In the genomic region with DNA sequence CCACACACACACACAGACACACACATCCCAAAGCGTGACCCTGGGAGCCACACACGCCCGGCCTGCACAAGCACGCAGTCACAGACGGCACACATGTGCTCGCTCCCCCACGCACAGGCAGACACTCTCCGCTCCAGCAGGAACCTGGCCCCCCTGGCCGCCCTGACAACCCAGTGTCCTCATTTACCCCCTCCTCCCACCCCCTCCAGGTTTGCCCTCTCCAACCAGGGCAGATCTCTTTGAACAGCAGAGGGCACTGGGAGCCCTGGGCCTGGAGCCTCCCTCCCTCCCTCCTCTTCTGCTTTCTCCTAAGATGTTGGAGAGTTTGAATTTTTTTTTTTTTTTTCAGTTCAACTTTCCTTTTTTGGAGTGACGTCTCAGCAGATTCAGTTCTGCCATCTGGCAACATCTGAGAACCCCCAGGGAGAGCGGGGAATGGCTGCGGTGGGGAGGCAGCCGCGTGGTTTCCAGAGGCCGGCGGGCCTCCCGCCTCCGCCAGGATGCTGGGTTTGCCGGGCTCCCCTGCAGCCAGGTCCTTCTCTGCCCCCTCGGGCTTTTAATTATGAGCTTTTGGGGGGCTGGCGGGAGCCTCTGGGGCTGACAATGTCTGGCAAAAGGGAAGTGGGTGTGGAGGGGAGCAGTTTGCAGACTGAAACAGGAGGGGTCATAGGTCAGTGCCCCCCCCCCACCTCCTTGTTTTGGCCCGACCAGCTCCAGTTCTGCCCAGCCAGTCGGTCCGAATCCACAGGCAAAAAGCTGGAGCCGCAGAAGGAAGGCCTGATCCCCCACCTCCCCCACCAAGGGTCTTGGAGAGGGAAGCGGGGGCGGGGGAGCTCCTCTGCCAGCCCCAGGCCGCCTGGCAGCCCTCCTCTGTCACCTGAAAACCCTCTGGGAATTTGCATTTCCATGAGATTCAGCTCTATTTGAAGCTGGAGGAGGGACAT, we compare ENCODE assay signal across 8 cellular contexts. TPM values are rescaled to one million over a fixed set of nuclear protein-coding genes. Genes with fewer than 3 reads are reported as not detected.
DNase-seq lines count a peak whose midpoint lies in the region; ATAC-seq, FAIRE-seq and TF ChIP-seq lines count a peak whose summit lies in the region.

No MANE protein-coding gene starts in this region.

- H3K27ac Mint-ChIP-seq in activated CD8-positive, alpha-beta T cell treated with anti-CD3 and anti-CD28 coated beads, Interleukin-2, amount 10 ng/mL, durations not matched to agents 7 days and 5 days, result no peak overlapping the region
- H3K27ac Mint-ChIP-seq in nephron progenitor cell, result no peak overlapping the region

- H3K4me3 ChIP-seq in BE2C (ENCODE audit: low read depth, low read length) (peak overlapping the region; percentile 45), NB4 (ENCODE audit: low read depth, low read length) (peak overlapping the region; percentile 60)

- H3K9me3 Mint-ChIP-seq in activated CD8-positive, alpha-beta T cell treated with anti-CD3 and anti-CD28 coated beads, Interleukin-2, amount 10 ng/mL, durations not matched to agents 7 days and 5 days (ENCODE audit: insufficient read depth), result no peaks in the 10 kb centered on the region
- H3K9me3 Mint-ChIP-seq in nephron progenitor cell, result no peaks in the 10 kb centered on the region

- peaks cover 5% of the 10 kb centered on the region for H3K27me3 Mint-ChIP-seq in activated CD8-positive, alpha-beta T cell treated with anti-CD3 and anti-CD28 coated beads, Interleukin-2, amount 10 ng/mL, durations not matched to agents 7 days and 5 days (ENCODE audit: low read depth)
- H3K27me3 Mint-ChIP-seq in nephron progenitor cell (ENCODE audit: low read depth, poor library complexity), result peaks cover 14% of the 10 kb centered on the region

- POLR2A ChIA-PET in activated CD8-positive, alpha-beta T cell treated with anti-CD3 and anti-CD28 coated beads, Interleukin-2, amount 10 ng/mL, durations not matched to agents 7 days and 5 days (lab: Charles Lee), result interaction anchor here (0.5 kb wide), 1 partner anchor 189 kb away, joined by 4 read pairs; no protein-coding TSS in a partner anchor

- peak overlapping the region; percentile 63 for H3K4me3 Mint-ChIP-seq in activated CD8-positive, alpha-beta T cell treated with anti-CD3 and anti-CD28 coated beads, Interleukin-2, amount 10 ng/mL, durations not matched to agents 7 days and 5 days
- H3K4me3 Mint-ChIP-seq in nephron progenitor cell, result peak overlapping the region; percentile 84

- FAIRE-seq in GM12892 (lab: Jason Lieb, UNC), result peak; percentile 92

- no peaks in the 10 kb centered on the region for H3K27me3 ChIP-seq in BE2C

- CTCF ChIA-PET in activated CD8-positive, alpha-beta T cell treated with anti-CD3 and anti-CD28 coated beads, Interleukin-2, amount 10 ng/mL, durations not matched to agents 7 days and 5 days (lab: Charles Lee), result no interaction called here

- H3K9me3 ChIP-seq in BE2C, result no peaks in the 10 kb centered on the region

- ATAC-seq in activated CD8-positive, alpha-beta T cell treated with anti-CD3 and anti-CD28 coated beads, Interleukin-2, amount 10 ng/mL, durations not matched to agents 7 days and 5 days, result no peak
- no peak for ATAC-seq in GM21825 (IDR thresholded peaks at IDR 0.05; ENCODE audit: unreplicated experiment)

- TF ChIP-seq POLR2A in GM12892 (IDR thresholded peaks at IDR 0.05; ENCODE audit: low read depth, low read length) (no peak), NB4 (IDR thresholded peaks at IDR 0.05; ENCODE audit: extremely low read depth, insufficient read length) (no peak)

- no peaks in the 10 kb centered on the region for H3K36me3 Mint-ChIP-seq in activated CD8-positive, alpha-beta T cell treated with anti-CD3 and anti-CD28 coated beads, Interleukin-2, amount 10 ng/mL, durations not matched to agents 7 days and 5 days (ENCODE audit: low read depth)
- H3K36me3 Mint-ChIP-seq in nephron progenitor cell (ENCODE audit: low read depth), result no peaks in the 10 kb centered on the region

- H3K36me3 ChIP-seq in BE2C, result no peaks in the 10 kb centered on the region; the same call in 1 of the 2 replicates

- H3K4me1 Mint-ChIP-seq in activated CD8-positive, alpha-beta T cell treated with anti-CD3 and anti-CD28 coated beads, Interleukin-2, amount 10 ng/mL, durations not matched to agents 7 days and 5 days (ENCODE audit: low read depth), result peaks cover 23% of the 10 kb centered on the region
- H3K4me1 Mint-ChIP-seq in nephron progenitor cell, result peaks cover 45% of the 10 kb centered on the region

- DNase-seq in BE2C (peak; percentile 90), GM12892 (ENCODE audit: insufficient read length) (peak; percentile 79), NB4 (ENCODE audit: low read depth) (peak; percentile 98), foreskin melanocyte (peak; percentile 68), nephron progenitor cell (peak; percentile 52), NCI-H345 (lab: John Stamatoyannopoulos, UW) (no peak)
- DNase-seq in activated CD8-positive, alpha-beta T cell treated with anti-CD3 and anti-CD28 coated beads, Interleukin-2, amount 10 ng/mL, durations not matched to agents 7 days and 5 days, result peak; percentile 33

- peaks cover 9% of the 10 kb centered on the region for H3K4me1 ChIP-seq in BE2C

- TF ChIP-seq CTCF in BE2C (IDR thresholded peaks at IDR 0.05; ENCODE audit: low read depth, low read length) (peak; percentile 49), NB4 (IDR thresholded peaks at IDR 0.05; ENCODE audit: low read depth, low read length) (peak; percentile 46), nephron progenitor cell (IDR thresholded peaks at IDR 0.05) (no peak)

RNA-seq across cellular contexts. Expression of a gene that starts 1.3 kb away (rescaled TPM):
- 138 TPM for polyA plus RNA-seq in BE2C (2012; ENCODE audit: insufficient read depth, insufficient read length, low read depth)
- polyA plus RNA-seq in GM12892 (2012; ENCODE audit: missing spikeins), result 27.0 TPM
- total RNA-seq in activated CD8-positive, alpha-beta T cell treated with anti-CD3 and anti-CD28 coated beads, Interleukin-2, amount 10 ng/mL, durations not matched to agents 7 days and 5 days, result 10 to 100 TPM; 92.9 to 99.9 TPM
